ENCODE assay signal across 24 cellular contexts in the genomic region with DNA sequence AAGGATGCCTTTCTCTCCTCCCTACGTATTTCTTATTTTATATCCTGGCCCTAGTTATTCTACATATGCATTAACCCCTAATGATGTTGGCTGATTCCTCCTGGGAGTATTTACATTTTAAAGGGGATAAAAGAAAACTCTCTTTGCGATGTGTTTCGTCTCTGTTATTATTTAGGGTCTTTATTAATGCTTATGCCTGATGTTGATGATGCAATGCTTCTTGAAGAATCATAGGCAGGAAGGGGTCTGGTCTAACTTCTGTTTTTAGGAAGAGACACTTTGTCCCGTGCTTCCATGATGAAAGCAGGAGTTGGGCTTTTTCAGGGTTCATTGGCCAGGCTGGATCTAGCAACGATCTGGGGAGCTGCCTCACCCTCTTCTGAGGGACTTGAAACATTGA. TPM values are rescaled to one million over a fixed set of nuclear protein-coding genes. Genes with fewer than 3 reads are reported as not detected.
DNase-seq lines count a peak whose midpoint lies in the region; ATAC-seq, FAIRE-seq and TF ChIP-seq lines count a peak whose summit lies in the region.
"Had no signal": no experiment of that assay in that cellular context is flagged by ENCODE, and none has a peak within 500 bp of the region (broad histone marks: within the 10 kb centered on the region; RNA-seq: fewer than 3 reads in every experiment).

No MANE protein-coding gene starts in this region.

- no peak overlapping the region for H2AK5ac ChIP-seq in H1 (ENCODE audit: low read depth, low read length)

- no peak overlapping the region for H3K27ac Mint-ChIP-seq in neural crest cell (ENCODE audit: unreplicated experiment)
- H3K27ac Mint-ChIP-seq in stimulated activated effector memory CD8-positive, alpha-beta T cell treated with anti-CD3 and anti-CD28 coated beads, Interleukin-12 subunit alpha, Interleukin-12 subunit beta, amount 100 ng/mL, for 72 hours = no peak overlapping the region
- H3K27ac Mint-ChIP-seq: CD4-positive, CD25-positive, alpha-beta regulatory T cell had no signal

- CTCF ChIA-PET in HepG2 (lab: Yijun Ruan, JAX; ENCODE audit: low intra/inter-chr PET ratio, low total read pairs) = no interaction called here
- CTCF ChIA-PET in H1 (lab: Charles Lee; ENCODE audit: partially characterized antibody) = interaction anchor here (0.5 to 2.7 kb wide), 4 partner anchors 10 to 214 kb away, joined by 3 to 10 read pairs (median 4); a partner anchor contains a TSS

- DNase-seq in HepG2 (ENCODE audit: low spot score) (no peak), right lobe of liver (no peak), H1 (ENCODE audit: low read depth in 1 of 2, low spot score in 2 of 2) (no peak), neural crest cell (ENCODE audit: low read depth, low spot score) (no peak), H7 (no peak)
- no peak for DNase-seq in stimulated activated CD4-positive, alpha-beta T cell treated with anti-CD3 and anti-CD28 coated beads, Interleukin-4, amount 100 ng/mL, for 24 hours
- no peak for DNase-seq in stimulated activated effector memory CD8-positive, alpha-beta T cell treated with anti-CD3 and anti-CD28 coated beads, Interleukin-12 subunit alpha, Interleukin-12 subunit beta, amount 100 ng/mL, for 72 hours (ENCODE audit: low spot score in 2 of 2)
- DNase-seq: 8988T; BE2C; CD4-positive, CD25-positive, alpha-beta regulatory T cell; COR-L47; DMS 273 treated with DMSO at 0.1 percent for 48 hours; DND-41; HCEC 1CT; NCI-H1694 treated with DMSO at 0.1 percent for 48 hours; NCI-H748 treated with DMSO at 0.1 percent for 48 hours had no signal

- TF ChIP-seq CTCF in HepG2 (CRISPR knock-in tag; IDR thresholded peaks at IDR 0.05) = no peak
- TF ChIP-seq CTCF in right lobe of liver (IDR thresholded peaks at IDR 0.05) = no peak
- TF ChIP-seq CTCF in H1 (IDR thresholded peaks at IDR 0.05; ENCODE audit: control extremely low read depth in 1 of 3, insufficient read depth in 1 of 3, low read depth in 1 of 3, low read length in 3 of 3) = no peak
- TF ChIP-seq CTCF in neural crest cell (conservative IDR thresholded peaks at IDR 0.05) = no peak

- H2AFZ ChIP-seq in HepG2 (ENCODE audit: low read length) = no peak overlapping the region
- no peak overlapping the region for H2AFZ ChIP-seq in H1 (ENCODE audit: low read length)

- H3K4me3 Mint-ChIP-seq in neural crest cell = peak overlapping the region; percentile 6
- no peak overlapping the region for H3K4me3 Mint-ChIP-seq in stimulated activated effector memory CD8-positive, alpha-beta T cell treated with anti-CD3 and anti-CD28 coated beads, Interleukin-12 subunit alpha, Interleukin-12 subunit beta, amount 100 ng/mL, for 72 hours
- H3K4me3 Mint-ChIP-seq: CD4-positive, CD25-positive, alpha-beta regulatory T cell had no signal

- peaks cover 3% of the 10 kb centered on the region for H3K9me3 Mint-ChIP-seq in neural crest cell
- H3K9me3 Mint-ChIP-seq in stimulated activated effector memory CD8-positive, alpha-beta T cell treated with anti-CD3 and anti-CD28 coated beads, Interleukin-12 subunit alpha, Interleukin-12 subunit beta, amount 100 ng/mL, for 72 hours = no peaks in the 10 kb centered on the region

- no peak for TF ChIP-seq RAD21 in HepG2 (CRISPR knock-in tag; IDR thresholded peaks at IDR 0.05)
- TF ChIP-seq RAD21 in H1 (IDR thresholded peaks at IDR 0.05 in 1 of 2, conservative IDR thresholded peaks at IDR 0.05 in 1 of 2; ENCODE audit: low read depth in 2 of 2, low read length in 2 of 2) = no peak

- no peaks in the 10 kb centered on the region for H3K79me2 ChIP-seq in HepG2 (ENCODE audit: insufficient read depth, low read length)
- no peaks in the 10 kb centered on the region for H3K79me2 ChIP-seq in H1 (ENCODE audit: control insufficient read depth in 1 of 2, insufficient read depth in 2 of 2, low read length in 2 of 2)

- H3K27me3 ChIP-seq in HepG2 (ENCODE audit: control insufficient read depth in 1 of 2, insufficient read depth in 2 of 2, low read length in 2 of 2) (peaks cover 0 to 27% of the 10 kb centered on the region in 2 experiments; a peak in 3 of 5 replicates), right lobe of liver (peaks cover 0 to 6% of the 10 kb centered on the region in 2 donors), H1 (replicated peaks in 1 of 4; ENCODE audit: control insufficient read depth in 3 of 4, extremely low read depth in 1 of 4, insufficient read depth in 3 of 4, low read length in 3 of 4) (peaks cover 19 to 35% (median 32%) of the 10 kb centered on the region in 4 experiments), H7 (ENCODE audit: control insufficient read depth, insufficient read depth, low read length) (peaks cover 46% of the 10 kb centered on the region)

- H3K56ac ChIP-seq in H1 (replicated peaks; ENCODE audit: insufficient read length, low read depth, low read length) = no peak overlapping the region

- H2BK15ac ChIP-seq in H1 (ENCODE audit: low read length) = no peak overlapping the region

- no peak overlapping the region for H3K27ac ChIP-seq in HepG2 (ENCODE audit: extremely low read length, insufficient read depth, low read length)
- no peak overlapping the region for H3K27ac ChIP-seq in right lobe of liver
- no peak overlapping the region for H3K27ac ChIP-seq in H1 (ENCODE audit: low read depth, low read length)

- no peak overlapping the region for H2BK12ac ChIP-seq in H1 (ENCODE audit: low read depth, low read length)

- H2BK20ac ChIP-seq in H1 (ENCODE audit: low read length) = no peak overlapping the region

- H2BK5ac ChIP-seq in H1 (ENCODE audit: low read depth, low read length) = no peak overlapping the region

- H3K9ac ChIP-seq in HepG2 (ENCODE audit: insufficient read depth, low read depth, low read length) (no peak overlapping the region), H1 (replicated peaks in 1 of 4; ENCODE audit: extremely low read depth in 1 of 4, low read depth in 3 of 4, low read length in 3 of 4) (no peak overlapping the region)

- H3K27me3 Mint-ChIP-seq in neural crest cell (ENCODE audit: low read depth) = peaks cover 66% of the 10 kb centered on the region

- H3K4me1 Mint-ChIP-seq in neural crest cell = peaks cover 5% of the 10 kb centered on the region
- no peaks in the 10 kb centered on the region for H3K4me1 Mint-ChIP-seq in stimulated activated effector memory CD8-positive, alpha-beta T cell treated with anti-CD3 and anti-CD28 coated beads, Interleukin-12 subunit alpha, Interleukin-12 subunit beta, amount 100 ng/mL, for 72 hours

- H3K4me2 ChIP-seq in HepG2 (ENCODE audit: low read depth, low read length) (no peak overlapping the region), H1 (ENCODE audit: insufficient read depth in 1 of 2, low read depth in 2 of 2, low read length in 2 of 2) (peak overlapping the region; percentile 67 to 74)

- TF ChIP-seq POLR2A in HepG2 (IDR thresholded peaks at IDR 0.05; ENCODE audit: insufficient read depth in 1 of 2, low read depth in 2 of 2, low read length in 2 of 2) = no peak
- no peak for TF ChIP-seq POLR2A in right lobe of liver (IDR thresholded peaks at IDR 0.05)
- no peak for TF ChIP-seq POLR2A in H1 (IDR thresholded peaks at IDR 0.05; ENCODE audit: control extremely low read depth in 1 of 2, low read depth in 2 of 2, low read length in 2 of 2)

- H3K79me1 ChIP-seq in H1 (ENCODE audit: low read depth, low read length) = no peaks in the 10 kb centered on the region

- POLR2A ChIA-PET in HepG2 (lab: Yijun Ruan, JAX) = no interaction called here
- POLR2A ChIA-PET in H1 (lab: Charles Lee; ENCODE audit: partially characterized antibody) = interaction anchor here (1.4 kb wide), 1 partner anchor 8 kb away, joined by 4 read pairs; no protein-coding TSS in a partner anchor

- ATAC-seq in HepG2 = no peak
- no peak for ATAC-seq in right lobe of liver
- no peak for ATAC-seq in HG03025 (IDR thresholded peaks at IDR 0.05; ENCODE audit: low FRiP score, unreplicated experiment)
- ATAC-seq in stimulated activated effector memory CD8-positive, alpha-beta T cell treated with anti-CD3 and anti-CD28 coated beads, Interleukin-12 subunit alpha, Interleukin-12 subunit beta, amount 100 ng/mL, for 72 hours = no peak
- ATAC-seq: Right ventricle myocardium inferior had no signal

- no peak overlapping the region for H3K23ac ChIP-seq in H1 (ENCODE audit: insufficient read length)

- WGBS in HepG2 (ENCODE audit: low lambda C conversion rate) = 37% methylated on average over 5 of the region's 5 CpGs
- WGBS in right lobe of liver (ENCODE audit: insufficient coverage, low coverage, low lambda C conversion rate, missing lambda C conversion rate) = 25% methylated on average over 5 of the region's 5 CpGs
- WGBS in H1 (ENCODE audit: extremely low coverage in 1 of 2, insufficient coverage in 1 of 2, insufficient read length in 1 of 2, insufficient replicate concordance in 2 of 2, low coverage in 1 of 2, low lambda C conversion rate in 2 of 2, missing lambda C conversion rate in 1 of 2), 2 experiments = 39% methylated on average over 5 of the region's 5 CpGs; no CpG with 5 or more reads in 1 of the 2 experiments

- no peak overlapping the region for H3K4me3 ChIP-seq in HepG2 (replicated peaks in 1 of 3; ENCODE audit: insufficient read depth in 1 of 3, low read depth in 2 of 3, low read length in 3 of 3)
- H3K4me3 ChIP-seq in right lobe of liver = no peak overlapping the region
- peak overlapping the region in 3 of 4 experiments; percentile 40 to 65 (median 48); a peak in 4 of 8 replicates for H3K4me3 ChIP-seq in H1 (ENCODE audit: extremely low read depth in 1 of 4, insufficient read depth in 2 of 4, low read depth in 3 of 4, low read length in 4 of 4)
- no peak overlapping the region for H3K4me3 ChIP-seq in H7 (ENCODE audit: insufficient read depth, low read depth, low read length)

- in situ Hi-C loops in HepG2 (cut with HindIII; ENCODE audit: extremely low pct_ligation_motif_present, low pct_unique_long_range_greater_than_20kb) = loop anchor here (25.0 kb wide), 1 partner anchor 314 kb away; no protein-coding TSS in a partner anchor

- H3K4me1 ChIP-seq in HepG2 (ENCODE audit: insufficient read depth, low read length) (no peaks in the 10 kb centered on the region), right lobe of liver (peaks cover 0 to 5% (median 0%) of the 10 kb centered on the region in 4 donors), H1 (replicated peaks in 1 of 4; ENCODE audit: control insufficient read depth in 3 of 4, insufficient read depth in 4 of 4, low read length in 3 of 4) (no peaks in the 10 kb centered on the region; a peak in 1 of 7 replicates)
- H3K4me1 ChIP-seq: BE2C had no signal

- intact Hi-C loops in HepG2 (cut with micrococcal nuclease; ENCODE audit: unreplicated experiment) = no loop called here
- intact Hi-C loops in right lobe of liver (cut with DNase I) = no loop called here

- H3K36me3 ChIP-seq in HepG2 (replicated peaks in 1 of 2; ENCODE audit: control insufficient read depth in 1 of 2, insufficient read depth in 2 of 2, low read length in 2 of 2) (no peaks in the 10 kb centered on the region), right lobe of liver (no peaks in the 10 kb centered on the region), H1 (ENCODE audit: control insufficient read depth in 2 of 4, insufficient read depth in 4 of 4, low read length in 3 of 4) (no peaks in the 10 kb centered on the region), H7 (replicated peaks; ENCODE audit: control insufficient read depth, insufficient read depth, low read length) (no peaks in the 10 kb centered on the region)
- H3K36me3 ChIP-seq: BE2C had no signal

- H3K9me3 ChIP-seq in HepG2 (ENCODE audit: low read length) = no peaks in the 10 kb centered on the region
- no peaks in the 10 kb centered on the region for H3K9me3 ChIP-seq in right lobe of liver
- no peaks in the 10 kb centered on the region; a peak in 1 of 4 replicates for H3K9me3 ChIP-seq in H1 (ENCODE audit: insufficient read depth in 2 of 2, low read depth in 1 of 2, low read length in 1 of 2)
- H3K9me3 ChIP-seq: BE2C had no signal

- H4K5ac ChIP-seq in H1 (ENCODE audit: insufficient read length, low read depth, low read length) = no peak overlapping the region

- FAIRE-seq in HepG2 (lab: Jason Lieb, UNC) (no peak), H1 (lab: Jason Lieb, UNC) (no peak)
- FAIRE-seq: RCC 7860 had no signal

- H3K18ac ChIP-seq in H1 (ENCODE audit: extremely low read depth, low read length) = no peak overlapping the region

- no peak overlapping the region for H3K4ac ChIP-seq in H1 (replicated peaks; ENCODE audit: insufficient read length, low read depth, low read length)

- TF ChIP-seq EP300 in HepG2 (IDR thresholded peaks at IDR 0.05; ENCODE audit: low read depth in 2 of 2, low read length in 2 of 2) = no peak
- no peak for TF ChIP-seq EP300 in HepG2 (CRISPR knock-in tag; IDR thresholded peaks at IDR 0.05; ENCODE audit: borderline replicate concordance)
- no peak for TF ChIP-seq EP300 in H1 (IDR thresholded peaks at IDR 0.05; ENCODE audit: borderline replicate concordance in 1 of 2, low read depth in 2 of 2, low read length in 2 of 2)

- no peak overlapping the region for H3K14ac ChIP-seq in H1 (ENCODE audit: insufficient read length)

- no TSS peak for BruUV-seq in HepG2 (replicated peaks; lab: Mats Ljungman, UMichigan)

- no peak overlapping the region for H2BK120ac ChIP-seq in H1 (replicated peaks; ENCODE audit: low read depth, low read length)

- no peak overlapping the region for H4K91ac ChIP-seq in H1 (replicated peaks; ENCODE audit: insufficient read length, low read length)

- H4K20me1 ChIP-seq in HepG2 (ENCODE audit: insufficient read depth, low read length) (no peaks in the 10 kb centered on the region), H1 (replicated peaks in 1 of 2; ENCODE audit: control insufficient read depth in 1 of 2, insufficient read depth in 2 of 2, low read length in 2 of 2) (no peaks in the 10 kb centered on the region)

- no peaks in the 10 kb centered on the region for H3K36me3 Mint-ChIP-seq in neural crest cell (ENCODE audit: low read depth)
- no peaks in the 10 kb centered on the region for H3K36me3 Mint-ChIP-seq in stimulated activated effector memory CD8-positive, alpha-beta T cell treated with anti-CD3 and anti-CD28 coated beads, Interleukin-12 subunit alpha, Interleukin-12 subunit beta, amount 100 ng/mL, for 72 hours
- H3K36me3 Mint-ChIP-seq: CD4-positive, CD25-positive, alpha-beta regulatory T cell had no signal

- no peak overlapping the region for H4K8ac ChIP-seq in H1 (ENCODE audit: extremely low read depth, insufficient read depth, low read length)

- peaks cover 7% of the 10 kb centered on the region; the same call in 1 of the 2 replicates for H3K23me2 ChIP-seq in H1 (ENCODE audit: low read depth, low read length)

RNA-seq across cellular contexts. Expression of a gene that starts 0.8 kb away (rescaled TPM):
- total RNA-seq in HepG2 (2016; rRNA removed; fragmentation: Illumina TruSeq; extraction: Trizol) (not detected in 2 replicates), right lobe of liver (not detected), neural crest cell (not detected in 2 replicates)
- not detected in 2 replicates for total RNA-seq in HepG2 (2016; cell fraction: cytosol; rRNA removed; fragmentation: Illumina TruSeq; extraction: Trizol; ENCODE audit: low read depth)
- total RNA-seq in HepG2 (2016; cell fraction: insoluble cytoplasmic fraction; rRNA removed; fragmentation: Illumina TruSeq; extraction: Trizol) = not detected in 2 replicates
- not detected in 2 replicates for total RNA-seq in HepG2 (2016; cell fraction: membrane; rRNA removed; fragmentation: Illumina TruSeq; extraction: Trizol)
- total RNA-seq in HepG2 (2016; cell fraction: nucleus; rRNA removed; fragmentation: Illumina TruSeq; extraction: Trizol) = not detected in 2 replicates
- polyA plus RNA-seq in HepG2 (2011; rRNA removed) (not detected in 2 replicates), H1 (2011; rRNA removed) (not detected in 2 replicates)
- polyA plus RNA-seq in HepG2 (2011; cell fraction: cytosol; rRNA removed) = not detected in 2 replicates
- not detected in 2 replicates for polyA plus RNA-seq in HepG2 (2011; cell fraction: nucleus; rRNA removed)
- not detected in 2 replicates for polyA plus RNA-seq in HepG2 (2012)
- not detected in 2 replicates for polyA plus RNA-seq in HepG2 (2016; cell fraction: cytosol; fragmentation: Illumina TruSeq; extraction: Trizol; ENCODE audit: low read depth)
- polyA plus RNA-seq in HepG2 (2016; cell fraction: insoluble cytoplasmic fraction; fragmentation: Illumina TruSeq; extraction: Trizol; ENCODE audit: low read depth) = not detected in 2 replicates
- not detected in 2 replicates for polyA plus RNA-seq in HepG2 (2016; cell fraction: membrane; fragmentation: Illumina TruSeq; extraction: Trizol; ENCODE audit: low read depth)
- not detected in 2 replicates for polyA plus RNA-seq in HepG2 (2016; cell fraction: nucleus; fragmentation: Illumina TruSeq; extraction: Trizol; ENCODE audit: insufficient read depth, low read depth)
- polyA minus RNA-seq in HepG2 (2011; rRNA and poly(A)+ RNA removed; ENCODE audit: low replicate concordance) = not detected in 2 replicates
- not detected in 2 replicates for polyA minus RNA-seq in HepG2 (2011; cell fraction: cytosol; rRNA and poly(A)+ RNA removed)
- polyA minus RNA-seq in HepG2 (2011; cell fraction: nucleus; rRNA and poly(A)+ RNA removed) = not detected in 2 replicates
- total RNA-seq in H1 (2021; fragmentation: NEBNext Ultra II Directional; extraction: Animal tissue kit (Norgen Biotek cat#: 25700)) = not detected in 2 replicates
- 0.04 TPM for polyA plus RNA-seq in H1 (2011; cell fraction: cytosol; rRNA removed)
- not detected for polyA plus RNA-seq in H1 (2011; cell fraction: nucleus; rRNA removed)
- not detected in 4 replicates for polyA plus RNA-seq in H1 (2012, experiment 1 of 2)
- polyA plus RNA-seq in H1 (2012, experiment 2 of 2) = 0.08 TPM
- 0.08 TPM for polyA plus RNA-seq in H1 (2013, experiment 1 of 2)
- polyA plus RNA-seq in H1 (2013, experiment 2 of 2) = 0.09 TPM
- 0.13 TPM in 1 of 2 replicates, not detected in the other for polyA minus RNA-seq in H1 (2011; rRNA and poly(A)+ RNA removed)
- polyA minus RNA-seq in H1 (2011; cell fraction: cytosol; rRNA and poly(A)+ RNA removed) = not detected
- polyA minus RNA-seq in H1 (2011; cell fraction: nucleus; rRNA and poly(A)+ RNA removed) = not detected
- total RNA-seq in H7 (2014; rRNA removed; shearing (Covaris generic)) = not detected in 2 replicates
- total RNA-seq: CD4-positive, CD25-positive, alpha-beta regulatory T cell; G401; NCI-H460; OCI-LY7; Right ventricle myocardium inferior; SK-MEL-5 had no signal
- polyA plus RNA-seq: AG04450; CD4-positive, CD25-positive, alpha-beta regulatory T cell had no signal

RNA-seq across cellular contexts. Expression of a gene that starts 15.1 kb away (rescaled TPM):
- not detected in 2 replicates for total RNA-seq in HepG2 (2016; rRNA removed; fragmentation: Illumina TruSeq; extraction: Trizol)
- total RNA-seq in HepG2 (2016; cell fraction: cytosol; rRNA removed; fragmentation: Illumina TruSeq; extraction: Trizol; ENCODE audit: low read depth) = not detected in 2 replicates
- total RNA-seq in HepG2 (2016; cell fraction: insoluble cytoplasmic fraction; rRNA removed; fragmentation: Illumina TruSeq; extraction: Trizol) = not detected in 2 replicates
- not detected in 2 replicates for total RNA-seq in HepG2 (2016; cell fraction: membrane; rRNA removed; fragmentation: Illumina TruSeq; extraction: Trizol)
- total RNA-seq in HepG2 (2016; cell fraction: nucleus; rRNA removed; fragmentation: Illumina TruSeq; extraction: Trizol) = not detected in 2 replicates
- polyA plus RNA-seq in HepG2 (2011; rRNA removed) = not detected in 2 replicates
- polyA plus RNA-seq in HepG2 (2011; cell fraction: cytosol; rRNA removed) = not detected in 2 replicates
- not detected in 2 replicates for polyA plus RNA-seq in HepG2 (2011; cell fraction: nucleus; rRNA removed)
- not detected in 2 replicates for polyA plus RNA-seq in HepG2 (2012)
- not detected in 2 replicates for polyA plus RNA-seq in HepG2 (2016; cell fraction: cytosol; fragmentation: Illumina TruSeq; extraction: Trizol; ENCODE audit: low read depth)
- polyA plus RNA-seq in HepG2 (2016; cell fraction: insoluble cytoplasmic fraction; fragmentation: Illumina TruSeq; extraction: Trizol; ENCODE audit: low read depth) = not detected in 2 replicates
- not detected in 2 replicates for polyA plus RNA-seq in HepG2 (2016; cell fraction: membrane; fragmentation: Illumina TruSeq; extraction: Trizol; ENCODE audit: low read depth)
- not detected in 2 replicates for polyA plus RNA-seq in HepG2 (2016; cell fraction: nucleus; fragmentation: Illumina TruSeq; extraction: Trizol; ENCODE audit: insufficient read depth, low read depth)
- polyA minus RNA-seq in HepG2 (2011; rRNA and poly(A)+ RNA removed; ENCODE audit: low replicate concordance) = not detected in 2 replicates
- not detected in 2 replicates for polyA minus RNA-seq in HepG2 (2011; cell fraction: cytosol; rRNA and poly(A)+ RNA removed)
- polyA minus RNA-seq in HepG2 (2011; cell fraction: nucleus; rRNA and poly(A)+ RNA removed) = not detected in 2 replicates
- total RNA-seq in right lobe of liver = not detected
- total RNA-seq in H1 (2021; fragmentation: NEBNext Ultra II Directional; extraction: Animal tissue kit (Norgen Biotek cat#: 25700)) = 1.3 and 1.4 TPM in 2 replicates
- polyA plus RNA-seq in H1 (2011; rRNA removed) = 0.22 and 0.53 TPM in 2 replicates
- polyA plus RNA-seq in H1 (2011; cell fraction: cytosol; rRNA removed) = 0.59 TPM
- 0.46 TPM for polyA plus RNA-seq in H1 (2011; cell fraction: nucleus; rRNA removed)
- 0.34 to 0.66 TPM (median 0.52 TPM) in 4 replicates for polyA plus RNA-seq in H1 (2012, experiment 1 of 2)
- polyA plus RNA-seq in H1 (2012, experiment 2 of 2) = not detected
- polyA plus RNA-seq in H1 (2013, experiment 1 of 2) = 0.49 TPM
- polyA plus RNA-seq in H1 (2013, experiment 2 of 2) = 0.44 TPM
- 0.80 and 0.85 TPM in 2 replicates for polyA minus RNA-seq in H1 (2011; rRNA and poly(A)+ RNA removed)
- polyA minus RNA-seq in H1 (2011; cell fraction: cytosol; rRNA and poly(A)+ RNA removed) = 1.0 TPM
- polyA minus RNA-seq in H1 (2011; cell fraction: nucleus; rRNA and poly(A)+ RNA removed) = 1.5 TPM
- total RNA-seq in neural crest cell = not detected in 2 replicates
- 0.11 and 0.28 TPM in 2 replicates for total RNA-seq in H7 (2014; rRNA removed; shearing (Covaris generic))
- total RNA-seq: CD4-positive, CD25-positive, alpha-beta regulatory T cell; G401; OCI-LY7; Right ventricle myocardium inferior had no signal
- polyA plus RNA-seq: AG04450; CD4-positive, CD25-positive, alpha-beta regulatory T cell had no signal

Comparison
In these comparisons a context has a peak if more than half of its experiments do, and no peak if none do; other contexts are left out.
1. H3K4me3 ChIP-seq: peak in H1 (3 of 4); none in HepG2 (0 of 3), right lobe of liver (0 of 3) and H7 (single experiment).